In genomic region chr5:73541981-73542380, GRCh38 we compare ENCODE assay signal across 20 cellular contexts. TPM values are rescaled to one million over a fixed set of nuclear protein-coding genes. Genes with fewer than 3 reads are reported as not detected.
A peak's percentile ranks its signal among the peaks of the same experiment; 100 is the strongest.
DNase-seq lines count a peak whose midpoint lies in the region; ATAC-seq and TF ChIP-seq lines count a peak whose summit lies in the region.
"Had no signal": no experiment of that assay in that cellular context is flagged by ENCODE, and none has a peak within 500 bp of the region (broad histone marks: within the 10 kb centered on the region; RNA-seq: fewer than 3 reads in every experiment).

No MANE protein-coding gene starts in this region.

- no peaks in the 10 kb centered on the region for H3K9me3 Mint-ChIP-seq in activated naive CD4-positive, alpha-beta T cell treated with anti-CD3 and anti-CD28 coated beads for 36 hours
- H3K9me3 Mint-ChIP-seq: activated T-helper 1 cell treated with anti-CD3 and anti-CD28 coated beads, Interleukin-12 subunit alpha, Interleukin-12 subunit beta, Interleukin-2, Interleukin-4 antibody, amounts not matched to agents 30 ng/mL and 10 ng/mL and 1 ng/mL, durations not matched to agents 14 hours and 24 hours and 36 hours; CD8-positive, alpha-beta T cell; IgD-negative memory B cell; stimulated activated effector memory CD8-positive, alpha-beta T cell treated with anti-CD3 and anti-CD28 coated beads, Interleukin-12 subunit alpha, Interleukin-12 subunit beta, amount 100 ng/mL, for 72 hours had no signal

- intact Hi-C loops in left colon (cut with DNase I, micrococcal nuclease) = no loop called here
- intact Hi-C loops in activated naive CD4-positive, alpha-beta T cell treated with anti-CD3 and anti-CD28 coated beads for 36 hours (cut with micrococcal nuclease) = no loop called here

- no peak overlapping the region for H3K9ac ChIP-seq in MM.1S (ENCODE audit: low read length)

- no peaks in the 10 kb centered on the region for H3K79me2 ChIP-seq in MM.1S (ENCODE audit: low read length)

- H3K4me2 ChIP-seq in MM.1S (ENCODE audit: low read depth, low read length) = no peak overlapping the region

- H3K4me1 ChIP-seq in MM.1S (ENCODE audit: low read length) = no peaks in the 10 kb centered on the region

- peak; percentile 33 for ATAC-seq in left colon
- ATAC-seq in GM21786 (IDR thresholded peaks at IDR 0.05; ENCODE audit: unreplicated experiment) = no peak
- ATAC-seq: CD8-positive, alpha-beta T cell; right cardiac atrium; stimulated activated effector memory CD8-positive, alpha-beta T cell treated with anti-CD3 and anti-CD28 coated beads, Interleukin-12 subunit alpha, Interleukin-12 subunit beta, amount 100 ng/mL, for 72 hours had no signal

- no peak overlapping the region for H3K4me3 Mint-ChIP-seq in activated naive CD4-positive, alpha-beta T cell treated with anti-CD3 and anti-CD28 coated beads for 36 hours
- H3K4me3 Mint-ChIP-seq: activated T-helper 1 cell treated with anti-CD3 and anti-CD28 coated beads, Interleukin-12 subunit alpha, Interleukin-12 subunit beta, Interleukin-2, Interleukin-4 antibody, amounts not matched to agents 30 ng/mL and 10 ng/mL and 1 ng/mL, durations not matched to agents 14 hours and 24 hours and 36 hours; CD8-positive, alpha-beta T cell; IgD-negative memory B cell; stimulated activated effector memory CD8-positive, alpha-beta T cell treated with anti-CD3 and anti-CD28 coated beads, Interleukin-12 subunit alpha, Interleukin-12 subunit beta, amount 100 ng/mL, for 72 hours had no signal

- H3K4me3 ChIP-seq in LNCaP clone FGC (ENCODE audit: low read depth, low read length) = no peak overlapping the region
- no peak overlapping the region for H3K4me3 ChIP-seq in MM.1S (ENCODE audit: low read length)
- H3K4me3 ChIP-seq: tibial artery had no signal

- H3K36me3 ChIP-seq in MM.1S (replicated peaks; ENCODE audit: insufficient read depth, low read length) = no peaks in the 10 kb centered on the region
- H3K36me3 ChIP-seq: neutrophil, tibial artery had no signal

- H3K27me3 ChIP-seq in MM.1S (replicated peaks; ENCODE audit: insufficient read depth, low read length) = no peaks in the 10 kb centered on the region
- H3K27me3 ChIP-seq: tibial artery had no signal

- H3K4me1 Mint-ChIP-seq in activated naive CD4-positive, alpha-beta T cell treated with anti-CD3 and anti-CD28 coated beads for 36 hours (ENCODE audit: low read depth) = no peaks in the 10 kb centered on the region
- H3K4me1 Mint-ChIP-seq: IgD-negative memory B cell; stimulated activated effector memory CD8-positive, alpha-beta T cell treated with anti-CD3 and anti-CD28 coated beads, Interleukin-12 subunit alpha, Interleukin-12 subunit beta, amount 100 ng/mL, for 72 hours had no signal

- peak overlapping the region; percentile 79 for H3K27ac ChIP-seq in 22Rv1
- H3K27ac ChIP-seq in caudate nucleus (ENCODE audit: low read depth, low read length) = peak overlapping the region; percentile 26
- H3K27ac ChIP-seq in MM.1S (ENCODE audit: low read length) = no peak overlapping the region
- H3K27ac ChIP-seq: neutrophil, tibial artery had no signal

- H3K27ac Mint-ChIP-seq in activated naive CD4-positive, alpha-beta T cell treated with anti-CD3 and anti-CD28 coated beads for 36 hours = no peak overlapping the region
- H3K27ac Mint-ChIP-seq: activated T-helper 1 cell treated with anti-CD3 and anti-CD28 coated beads, Interleukin-12 subunit alpha, Interleukin-12 subunit beta, Interleukin-2, Interleukin-4 antibody, amounts not matched to agents 30 ng/mL and 10 ng/mL and 1 ng/mL, durations not matched to agents 14 hours and 24 hours and 36 hours; CD8-positive, alpha-beta T cell; IgD-negative memory B cell; stimulated activated effector memory CD8-positive, alpha-beta T cell treated with anti-CD3 and anti-CD28 coated beads, Interleukin-12 subunit alpha, Interleukin-12 subunit beta, amount 100 ng/mL, for 72 hours had no signal

- no peaks in the 10 kb centered on the region for H3F3A ChIP-seq in MM.1S (ENCODE audit: insufficient read depth, low read length)

- no peaks in the 10 kb centered on the region for H3K9me3 ChIP-seq in MM.1S (replicated peaks; ENCODE audit: insufficient read depth, low read length)
- H3K9me3 ChIP-seq: neutrophil, tibial artery had no signal

- peak; percentile 28 for DNase-seq in LNCaP clone FGC (ENCODE audit: low read depth)
- DNase-seq in caudate nucleus (lab: John Stamatoyannopoulos, UW) = no peak
- DNase-seq in left colon = no peak
- DNase-seq in MM.1S = no peak
- no peak for DNase-seq in globus pallidus (ENCODE audit: low spot score)
- no peak for DNase-seq in activated naive CD4-positive, alpha-beta T cell treated with anti-CD3 and anti-CD28 coated beads for 36 hours
- DNase-seq: activated CD4-positive, CD25-positive, alpha-beta regulatory T cell treated with anti-CD3 and anti-CD28 coated beads, Interleukin-2, amount 50 U/mL, for 72 hours; CD8-positive, alpha-beta T cell; effector CD4-positive, alpha-beta T cell; midbrain; NCI-H524; right cardiac atrium; stimulated activated CD4-positive, alpha-beta T cell treated with anti-CD3 and anti-CD28 coated beads, Interleukin-15, amount 100 ng/mL, for 24 hours; tibial artery had no signal

- TF ChIP-seq CTCF in 22Rv1 (IDR thresholded peaks at IDR 0.05) = no peak
- no peak for TF ChIP-seq CTCF in LNCaP clone FGC (IDR thresholded peaks at IDR 0.05; ENCODE audit: control insufficient read depth, extremely low read depth, insufficient read depth)
- TF ChIP-seq CTCF in MM.1S (IDR thresholded peaks at IDR 0.05; ENCODE audit: low read length) = no peak

- peaks cover 12% of the 10 kb centered on the region for H3K27me3 Mint-ChIP-seq in activated naive CD4-positive, alpha-beta T cell treated with anti-CD3 and anti-CD28 coated beads for 36 hours (ENCODE audit: low read depth)
- H3K27me3 Mint-ChIP-seq: IgD-negative memory B cell had no signal

- H3K9me2 ChIP-seq in MM.1S (replicated peaks; ENCODE audit: insufficient read depth, low read length) = no peaks in the 10 kb centered on the region

- no peak overlapping the region for H2AFZ ChIP-seq in MM.1S (ENCODE audit: low read length)

- CTCF ChIA-PET in activated naive CD4-positive, alpha-beta T cell treated with anti-CD3 and anti-CD28 coated beads for 36 hours (lab: Charles Lee) = interaction anchor here (0.6 to 1.2 kb wide), 5 partner anchors 11 to 52 kb away, joined by 3 to 4 read pairs (median 3); no protein-coding TSS in a partner anchor

- H3K36me3 Mint-ChIP-seq in activated naive CD4-positive, alpha-beta T cell treated with anti-CD3 and anti-CD28 coated beads for 36 hours (ENCODE audit: low read depth) = no peaks in the 10 kb centered on the region
- H3K36me3 Mint-ChIP-seq: CD8-positive, alpha-beta T cell; IgD-negative memory B cell; stimulated activated effector memory CD8-positive, alpha-beta T cell treated with anti-CD3 and anti-CD28 coated beads, Interleukin-12 subunit alpha, Interleukin-12 subunit beta, amount 100 ng/mL, for 72 hours had no signal

- no peaks in the 10 kb centered on the region for H4K20me1 ChIP-seq in MM.1S (ENCODE audit: insufficient read depth, low read length)

RNA-seq across cellular contexts. Expression of gene ANKRA2, which starts 23.5 kb away (rescaled TPM):
- 10 to 100 TPM; 19.5 to 20.7 TPM for total RNA-seq in left colon
- 10 to 100 TPM; 26.5 to 26.9 TPM for total RNA-seq in activated naive CD4-positive, alpha-beta T cell treated with anti-CD3 and anti-CD28 coated beads for 36 hours

RNA-seq across cellular contexts. Expression of gene UTP15, which starts 23.6 kb away (rescaled TPM):
- 10 to 100 TPM in 1 of 2 donors, 1 to 10 TPM in 1; 9.3 to 12.4 TPM for total RNA-seq in left colon
- 10 to 100 TPM; 25.3 to 28.5 TPM for total RNA-seq in activated naive CD4-positive, alpha-beta T cell treated with anti-CD3 and anti-CD28 coated beads for 36 hours

RNA-seq across cellular contexts. Expression of gene BTF3, which starts 43.7 kb away (rescaled TPM):
- 100 to 1,000 TPM; 522 to 537 TPM for total RNA-seq in left colon
- total RNA-seq in activated naive CD4-positive, alpha-beta T cell treated with anti-CD3 and anti-CD28 coated beads for 36 hours = 1,000 to 10,000 TPM; 1,100 to 1,123 TPM
